13 cellular contexts compared by ENCODE assay signal in genomic region chr17:29624586-29624985, GRCh38. TPM values are rescaled to one million over a fixed set of nuclear protein-coding genes. Genes with fewer than 3 reads are reported as not detected.
DNase-seq lines count a peak whose midpoint lies in the region; ATAC-seq and TF ChIP-seq lines count a peak whose summit lies in the region.
"Had no signal": no experiment of that assay in that cellular context is flagged by ENCODE, and none has a peak within 500 bp of the region (broad histone marks: within the 10 kb centered on the region; RNA-seq: fewer than 3 reads in every experiment).

No MANE protein-coding gene starts in this region.

- H3K79me2 ChIP-seq in mammary epithelial cell (ENCODE audit: insufficient read depth, low read length), result no peaks in the 10 kb centered on the region
- no peaks in the 10 kb centered on the region for H3K79me2 ChIP-seq in PC-9 (ENCODE audit: low read depth)

- H3K9me3 ChIP-seq in mammary epithelial cell (replicated peaks; ENCODE audit: insufficient read depth, low read length), result no peaks in the 10 kb centered on the region
- H3K9me3 ChIP-seq in breast epithelium, result no peaks in the 10 kb centered on the region
- H3K9me3 ChIP-seq in PC-9 (ENCODE audit: insufficient read depth, low read depth), result no peaks in the 10 kb centered on the region
- H3K9me3 ChIP-seq: esophagus muscularis mucosa, ovary had no signal

- in situ Hi-C loops in mammary epithelial cell (cut with MboI; ENCODE audit: low sequenced_read_pairs in 2 of 2), result no loop called here

- POLR2A ChIA-PET in PC-9 (lab: Charles Lee; ENCODE audit: unreplicated experiment), result interaction anchor here (0.5 to 1.0 kb wide), 4 partner anchors 11 to 31 kb away, joined by 3 to 5 read pairs (median 4); no protein-coding TSS in a partner anchor

- peak overlapping the region; percentile 92 for H3K27ac Mint-ChIP-seq in stimulated activated naive B cell treated with anti-CD40 and anti-IgM and Interleukin-4, amounts not matched to agents 10 μg/mL and 1 μg/mL and 100 μg/mL, for 72 hours

- H3F3A ChIP-seq in PC-9 (ENCODE audit: insufficient read depth, low read depth), result peaks cover 15% of the 10 kb centered on the region; the same call in 1 of the 2 replicates

- H3K36me3 ChIP-seq in mammary epithelial cell (ENCODE audit: insufficient read depth, low read length), result peaks cover 3% of the 10 kb centered on the region
- no peaks in the 10 kb centered on the region for H3K36me3 ChIP-seq in breast epithelium
- H3K36me3 ChIP-seq in PC-9 (ENCODE audit: low read depth), result no peaks in the 10 kb centered on the region
- H3K36me3 ChIP-seq: ovary had no signal

- H3K4me3 Mint-ChIP-seq in stimulated activated naive B cell treated with anti-CD40 and anti-IgM and Interleukin-4, amounts not matched to agents 10 μg/mL and 1 μg/mL and 100 μg/mL, for 72 hours, result no peak overlapping the region

- no peak overlapping the region for H3K9ac ChIP-seq in mammary epithelial cell (ENCODE audit: insufficient read depth, low read length)

- H3K4me1 Mint-ChIP-seq in stimulated activated naive B cell treated with anti-CD40 and anti-IgM and Interleukin-4, amounts not matched to agents 10 μg/mL and 1 μg/mL and 100 μg/mL, for 72 hours, result peaks cover 51 to 77% of the 10 kb centered on the region in 2 donors

- no peak for ATAC-seq in stimulated activated naive B cell treated with anti-CD40 and anti-IgM and Interleukin-4, amounts not matched to agents 10 μg/mL and 1 μg/mL and 100 μg/mL, for 72 hours (replicated peaks)
- ATAC-seq in GM19397 (IDR thresholded peaks at IDR 0.05; ENCODE audit: unreplicated experiment), result no peak

- DNase-seq in mammary epithelial cell (no peak), breast epithelium (ENCODE audit: low spot score in 2 of 2) (no peak), PC-9 (no peak), dorsolateral prefrontal cortex (no peak), NCI-H2196 (lab: John Stamatoyannopoulos, UW; ENCODE audit: unreplicated experiment) (no peak)
- no peak for DNase-seq in stimulated activated naive B cell treated with anti-CD40 and anti-IgM and Interleukin-4, amounts not matched to agents 10 μg/mL and 1 μg/mL and 100 μg/mL, for 72 hours
- no peak for DNase-seq in stimulated activated naive CD4-positive, alpha-beta T cell (lab: John Stamatoyannopoulos, UW)
- DNase-seq: GDM1, kidney glomerular epithelial cell, ovary, small intestine had no signal

- H3K27ac ChIP-seq in mammary epithelial cell (ENCODE audit: insufficient read depth, low read depth, low read length), result peak overlapping the region; percentile 74
- H3K27ac ChIP-seq in breast epithelium, result no peak overlapping the region
- 0 out of 2 replicates have a peak overlapping the region, but pooled peaks have one; percentile 36 for H3K27ac ChIP-seq in PC-9
- peak overlapping the region in 50 of 59 donors; percentile 2 to 88 (median 64) for H3K27ac ChIP-seq in dorsolateral prefrontal cortex
- H3K27ac ChIP-seq: ovary had no signal

- BruUV-seq in mammary epithelial cell (replicated peaks; lab: Mats Ljungman, UMichigan) (no TSS peak), PC-9 (replicated peaks; lab: Mats Ljungman, UMichigan) (no TSS peak)

- no peaks in the 10 kb centered on the region for H3K9me2 ChIP-seq in PC-9 (ENCODE audit: insufficient read depth)

- TF ChIP-seq CTCF in mammary epithelial cell (conservative IDR thresholded peaks at IDR 0.05 in 1 of 2, IDR thresholded peaks at IDR 0.05 in 1 of 2; ENCODE audit: extremely low read depth in 1 of 2, insufficient read depth in 1 of 2, low read depth in 1 of 2, low read length in 2 of 2) (no peak), breast epithelium (IDR thresholded peaks at IDR 0.05) (no peak), PC-9 (conservative IDR thresholded peaks at IDR 0.05) (no peak), dorsolateral prefrontal cortex (IDR thresholded peaks at IDR 0.05 in 54 of 56, conservative IDR thresholded peaks at IDR 0.05 in 2 of 56; ENCODE audit: low read depth in 1 of 56, partially characterized antibody in 56 of 56) (no peak)

- H3K27me3 Mint-ChIP-seq in stimulated activated naive B cell treated with anti-CD40 and anti-IgM and Interleukin-4, amounts not matched to agents 10 μg/mL and 1 μg/mL and 100 μg/mL, for 72 hours, result no peaks in the 10 kb centered on the region

- intact Hi-C loops in mammary epithelial cell (cut with micrococcal nuclease), result no loop called here
- intact Hi-C loops in breast epithelium (cut with DNase I; ENCODE audit: low total_unique reads), result no loop called here
- intact Hi-C loops in PC-9 (cut with micrococcal nuclease; ENCODE audit: unreplicated experiment), result no loop called here
- intact Hi-C loops in dorsolateral prefrontal cortex (cut with DNase I), result loop anchor here (5.0 to 10.0 kb wide), 3 partner anchors 58 to 470 kb away; partner anchors contain the start of gene SSH2 (in 1 of the 2)

- WGBS in mammary epithelial cell (ENCODE audit: low coverage, missing lambda C conversion rate), result 97% methylated on average over 3 of the region's 4 CpGs

- H3K27me3 ChIP-seq in mammary epithelial cell (ENCODE audit: insufficient read depth, low read length), result no peaks in the 10 kb centered on the region
- no peaks in the 10 kb centered on the region for H3K27me3 ChIP-seq in breast epithelium
- no peaks in the 10 kb centered on the region for H3K27me3 ChIP-seq in PC-9 (ENCODE audit: insufficient read depth, low read depth)
- no peaks in the 10 kb centered on the region for H3K27me3 ChIP-seq in dorsolateral prefrontal cortex
- H3K27me3 ChIP-seq: esophagus muscularis mucosa, ovary had no signal

- dilution Hi-C loops in mammary epithelial cell (cut with HindIII; ENCODE audit: low sequenced_read_pairs), result no loop called here

- peaks cover 11 to 34% of the 10 kb centered on the region in 2 donors for H3K36me3 Mint-ChIP-seq in stimulated activated naive B cell treated with anti-CD40 and anti-IgM and Interleukin-4, amounts not matched to agents 10 μg/mL and 1 μg/mL and 100 μg/mL, for 72 hours

- H4K20me1 ChIP-seq in mammary epithelial cell (ENCODE audit: insufficient read depth, low read length) (no peaks in the 10 kb centered on the region), PC-9 (ENCODE audit: insufficient read depth) (no peaks in the 10 kb centered on the region)

- CTCF ChIA-PET in mammary epithelial cell (lab: Charles Lee; ENCODE audit: low non-redundant PET) (interaction anchor here (0.7 kb wide), 1 partner anchor 8 kb away, joined by 4 read pairs; no protein-coding TSS in a partner anchor), PC-9 (lab: Charles Lee) (interaction anchor here (0.8 to 1.7 kb wide), 2 partner anchors 30 to 33 kb away, joined by 3 to 6 read pairs; no protein-coding TSS in a partner anchor)

- H3K4me2 ChIP-seq in mammary epithelial cell (ENCODE audit: insufficient read depth, low read depth, low read length) (no peak overlapping the region), PC-9 (no peak overlapping the region)

- H3K9me3 Mint-ChIP-seq in stimulated activated naive B cell treated with anti-CD40 and anti-IgM and Interleukin-4, amounts not matched to agents 10 μg/mL and 1 μg/mL and 100 μg/mL, for 72 hours, result no peaks in the 10 kb centered on the region

- H3K4me1 ChIP-seq in mammary epithelial cell (ENCODE audit: insufficient read depth, low read length) (peaks cover 57% of the 10 kb centered on the region), breast epithelium (no peaks in the 10 kb centered on the region), PC-9 (replicated peaks; ENCODE audit: insufficient read depth) (peaks cover 51% of the 10 kb centered on the region)

- no peak overlapping the region for H3K4me3 ChIP-seq in mammary epithelial cell (replicated peaks in 1 of 3; ENCODE audit: insufficient read depth in 1 of 3, low read depth in 2 of 3, low read length in 3 of 3)
- H3K4me3 ChIP-seq in breast epithelium, result no peak overlapping the region
- no peak overlapping the region for H3K4me3 ChIP-seq in PC-9
- peak overlapping the region in 3 of 59 donors; percentile 10 to 16 (median 12) for H3K4me3 ChIP-seq in dorsolateral prefrontal cortex
- H3K4me3 ChIP-seq: esophagus muscularis mucosa, ovary had no signal

- no peak for TF ChIP-seq POLR2A in breast epithelium (IDR thresholded peaks at IDR 0.05)

- no peak overlapping the region for H2AFZ ChIP-seq in mammary epithelial cell (ENCODE audit: low read depth, low read length)
- no peak overlapping the region for H2AFZ ChIP-seq in PC-9

RNA-seq across cellular contexts. Expression of gene CORO6, which starts 1.9 kb away (rescaled TPM):
- 1 to 10 TPM; 6.3 to 9.8 TPM for total RNA-seq in mammary epithelial cell
- polyA plus RNA-seq in mammary epithelial cell, result 4.0 TPM
- 8.9 TPM for polyA minus RNA-seq in mammary epithelial cell
- 10 to 100 TPM in 2 of 3 donors, 1 to 10 TPM in 1; 6.6 to 21.3 (median 16.8) TPM for total RNA-seq in breast epithelium
- total RNA-seq in PC-9 (2021), result 35.0 and 52.1 TPM in 2 replicates
- total RNA-seq in dorsolateral prefrontal cortex, result 100 to 1,000 TPM in 23 of 120 experiments, 10 to 100 TPM in 97; 31.5 to 153 (median 80.8) TPM

RNA-seq across cellular contexts. Expression of gene ANKRD13B, which starts 31.7 kb away (rescaled TPM):
- total RNA-seq in mammary epithelial cell, result 10 to 100 TPM; 10.0 to 18.6 TPM
- polyA plus RNA-seq in mammary epithelial cell, result 8.5 TPM
- polyA minus RNA-seq in mammary epithelial cell, result 11.4 TPM
- 10 to 100 TPM in 1 of 3 donors, 1 to 10 TPM in 2; 8.5 to 13.0 (median 9.2) TPM for total RNA-seq in breast epithelium
- 28.4 and 43.2 TPM in 2 replicates for total RNA-seq in PC-9 (2021)
- 10 to 100 TPM; 34.3 to 82.0 (median 53.1) TPM for total RNA-seq in dorsolateral prefrontal cortex

RNA-seq across cellular contexts. Expression of gene GIT1, which starts 35.1 kb away (rescaled TPM):
- total RNA-seq in mammary epithelial cell (10 to 100 TPM; 41.8 to 83.4 TPM), breast epithelium (10 to 100 TPM; 28.5 to 41.3 (median 31.2) TPM), PC-9 (2021) (84.8 and 100 TPM in 2 replicates), dorsolateral prefrontal cortex (100 to 1,000 TPM; 110 to 287 (median 170) TPM)
- 52.2 TPM for polyA plus RNA-seq in mammary epithelial cell
- polyA minus RNA-seq in mammary epithelial cell, result 112 TPM

RNA-seq across cellular contexts. Expression of gene TP53I13, which starts 56.1 kb away (rescaled TPM):
- total RNA-seq in mammary epithelial cell (10 to 100 TPM; 26.5 to 31.8 TPM), breast epithelium (100 to 1,000 TPM in 1 of 3 donors, 10 to 100 TPM in 2; 34.1 to 114 (median 56.0) TPM), PC-9 (2021) (46.9 and 68.8 TPM in 2 replicates), dorsolateral prefrontal cortex (10 to 100 TPM; 10.1 to 40.2 (median 20.1) TPM)
- 19.5 TPM for polyA plus RNA-seq in mammary epithelial cell
- 2.7 TPM for polyA minus RNA-seq in mammary epithelial cell

RNA-seq across cellular contexts. Expression of gene ABHD15, which starts 57.7 kb away (rescaled TPM):
- 1 to 10 TPM; 4.5 to 7.7 TPM for total RNA-seq in mammary epithelial cell
- 5.8 TPM for polyA plus RNA-seq in mammary epithelial cell
- 11.5 TPM for polyA minus RNA-seq in mammary epithelial cell
- 10 to 100 TPM in 1 of 3 donors, 1 to 10 TPM in 2; 7.9 to 29.3 (median 9.8) TPM for total RNA-seq in breast epithelium
- 12.9 and 14.8 TPM in 2 replicates for total RNA-seq in PC-9 (2021)
- total RNA-seq in dorsolateral prefrontal cortex, result 1 to 10 TPM; 1.9 to 8.0 (median 4.2) TPM

Comparison
In these comparisons a context has a peak if more than half of its experiments do, and no peak if none do; other contexts are left out.
1. H3K27ac ChIP-seq: peak in mammary epithelial cell (single experiment), PC-9 (single experiment) and dorsolateral prefrontal cortex (50 of 59); none in breast epithelium (0 of 2).
2. intact Hi-C loops: an anchor here in dorsolateral prefrontal cortex (5.0 to 10.0 kb wide); none called in mammary epithelial cell, breast epithelium and PC-9.